ENCODE assay signal across 20 cellular contexts in the genomic region with DNA sequence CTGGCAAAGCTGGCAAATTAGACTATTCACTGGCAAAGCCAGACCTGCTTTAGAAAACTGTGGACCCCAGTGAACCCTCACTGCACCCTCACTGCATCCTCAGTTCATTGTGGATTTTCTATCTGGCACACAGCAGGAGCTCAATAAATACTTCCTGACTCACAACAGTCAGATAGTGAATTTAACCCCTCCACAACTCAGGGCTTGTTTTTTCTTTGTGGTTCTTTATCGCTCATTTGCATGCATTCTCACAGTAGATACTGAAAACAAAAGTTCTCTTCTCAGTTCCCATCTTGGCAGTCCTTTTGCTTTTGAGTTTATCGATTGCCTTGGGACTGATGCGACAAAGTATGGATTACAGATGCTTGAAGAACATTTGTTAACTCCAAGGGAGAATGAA.
DNase-seq lines count a peak whose midpoint lies in the region; ATAC-seq and TF ChIP-seq lines count a peak whose summit lies in the region.
"Had no signal": no experiment of that assay in that cellular context is flagged by ENCODE, and none has a peak within 500 bp of the region (broad histone marks: within the 10 kb centered on the region; RNA-seq: fewer than 3 reads in every experiment).

No MANE protein-coding gene starts in this region.

- ATAC-seq in GM18498 (IDR thresholded peaks at IDR 0.05; ENCODE audit: unreplicated experiment) (peak; percentile 87), GM19455 (IDR thresholded peaks at IDR 0.05; ENCODE audit: unreplicated experiment) (peak; percentile 89), HG02852 (IDR thresholded peaks at IDR 0.05; ENCODE audit: unreplicated experiment) (peak; percentile 79), HG03432 (IDR thresholded peaks at IDR 0.05; ENCODE audit: unreplicated experiment) (peak; percentile 91), Right ventricle myocardium inferior (no peak)
- no peak for ATAC-seq in CD8-positive, alpha-beta T cell
- ATAC-seq: activated CD4-positive, alpha-beta T cell treated with anti-CD3 and anti-CD28 coated beads for 36 hours; gastrocnemius medialis; pancreas; stimulated activated naive CD8-positive, alpha-beta T cell treated with anti-CD3 and anti-CD28 coated beads, Interleukin-15, Interleukin-2, amounts not matched to agents 100 U/mL and 50 U/mL, for 24 hours had no signal

- no peak overlapping the region for H3K4me3 ChIP-seq in Caco-2 (ENCODE audit: low read depth, low read length)
- H3K4me3 ChIP-seq in CD8-positive, alpha-beta T cell (ENCODE audit: low read depth, low read length): no peak overlapping the region
- H3K4me3 ChIP-seq: colonic mucosa, gastrocnemius medialis, pancreas had no signal

- no peaks in the 10 kb centered on the region for H3K27me3 ChIP-seq in Caco-2 (replicated peaks; ENCODE audit: control insufficient read depth, insufficient read depth, low read length)
- no peaks in the 10 kb centered on the region for H3K27me3 ChIP-seq in CD8-positive, alpha-beta T cell (ENCODE audit: insufficient read depth, low read length)
- H3K27me3 ChIP-seq: colonic mucosa, pancreas had no signal

- intact Hi-C loops in Caco-2 (cut with micrococcal nuclease; ENCODE audit: unreplicated experiment): no loop called here
- intact Hi-C loops in CD8-positive, alpha-beta T cell (cut with DNase I, micrococcal nuclease): no loop called here
- intact Hi-C loops in Right ventricle myocardium inferior (cut with DNase I): no loop called here

- DNase-seq in Caco-2 (no peak), Right ventricle myocardium inferior (ENCODE audit: missing footprints) (no peak), GM19238 (ENCODE audit: insufficient read length, low spot score) (no peak)
- no peak for DNase-seq in CD8-positive, alpha-beta T cell
- DNase-seq: activated CD4-positive, alpha-beta T cell treated with anti-CD3 and anti-CD28 coated beads for 36 hours; activated CD8-positive, alpha-beta memory T cell treated with anti-CD3 and anti-CD28 coated beads, Interleukin-2, amount 50 U/mL, for 48 hours; activated naive CD4-positive, alpha-beta T cell treated with Interleukin-2 at 50 U/mL for 16 hours; colonic mucosa; gastrocnemius medialis; Karpas-422; NCI-H1436 treated with DMSO at 0.1 percent for 48 hours; NCI-H226; pancreas; SHP77 treated with DMSO at 0.1 percent for 48 hours; stimulated activated naive CD8-positive, alpha-beta T cell treated with anti-CD3 and anti-CD28 coated beads, Interleukin-15, Interleukin-2, amounts not matched to agents 100 U/mL and 50 U/mL, for 24 hours had no signal

- POLR2A ChIA-PET in Caco-2 (lab: Charles Lee): no interaction called here
- POLR2A ChIA-PET in CD8-positive, alpha-beta T cell (lab: Charles Lee): no interaction called here

- H3K27ac ChIP-seq in CD8-positive, alpha-beta T cell (ENCODE audit: low read depth, low read length): no peak overlapping the region
- H3K27ac ChIP-seq: colonic mucosa, gastrocnemius medialis, pancreas had no signal

- peaks cover 5% of the 10 kb centered on the region for H3K27me3 Mint-ChIP-seq in Caco-2 (ENCODE audit: insufficient read depth, unreplicated experiment)
- H3K27me3 Mint-ChIP-seq in CD8-positive, alpha-beta T cell (ENCODE audit: low read depth): peaks cover 6% of the 10 kb centered on the region

- H3K36me3 Mint-ChIP-seq in Caco-2 (ENCODE audit: insufficient read depth, unreplicated experiment): no peaks in the 10 kb centered on the region
- no peaks in the 10 kb centered on the region for H3K36me3 Mint-ChIP-seq in CD8-positive, alpha-beta T cell

- no peak overlapping the region for H3K4me3 Mint-ChIP-seq in Caco-2 (ENCODE audit: unreplicated experiment)
- no peak overlapping the region for H3K4me3 Mint-ChIP-seq in CD8-positive, alpha-beta T cell
- H3K4me3 Mint-ChIP-seq: activated CD4-positive, alpha-beta T cell treated with anti-CD3 and anti-CD28 coated beads for 36 hours; T-helper 2 cell treated with Interferon-gamma antibody and Interleukin-4, amounts not matched to agents 5 μg/mL and 100 μg/mL, for 36 hours had no signal

- H3K36me3 ChIP-seq in Caco-2 (ENCODE audit: control insufficient read depth, insufficient read depth, low read length): no peaks in the 10 kb centered on the region
- H3K36me3 ChIP-seq in CD8-positive, alpha-beta T cell (ENCODE audit: insufficient read depth, low read length): no peaks in the 10 kb centered on the region
- H3K36me3 ChIP-seq: colonic mucosa, gastrocnemius medialis, pancreas had no signal

- BruUV-seq in Caco-2 (replicated peaks; lab: Mats Ljungman, UMichigan): no TSS peak

- H3K9me3 ChIP-seq in Caco-2: no peaks in the 10 kb centered on the region
- no peaks in the 10 kb centered on the region for H3K9me3 ChIP-seq in CD8-positive, alpha-beta T cell (ENCODE audit: low read length)
- H3K9me3 ChIP-seq: colonic mucosa, gastrocnemius medialis, pancreas had no signal

- TF ChIP-seq CTCF in Caco-2 (IDR thresholded peaks at IDR 0.05; ENCODE audit: insufficient read depth in 1 of 2, low read depth in 1 of 2, low read length in 1 of 2, severe bottlenecking in 1 of 2, unreplicated experiment in 1 of 2): no peak
- TF ChIP-seq CTCF in CD8-positive, alpha-beta T cell (IDR thresholded peaks at IDR 0.05): no peak

- no peaks in the 10 kb centered on the region for H3K4me1 ChIP-seq in Caco-2
- H3K4me1 ChIP-seq in CD8-positive, alpha-beta T cell (ENCODE audit: insufficient read depth, low read length): no peaks in the 10 kb centered on the region
- H3K4me1 ChIP-seq: colonic mucosa, gastrocnemius medialis had no signal

- CTCF ChIA-PET in Caco-2 (lab: Charles Lee): no interaction called here
- CTCF ChIA-PET in CD8-positive, alpha-beta T cell (lab: Charles Lee): no interaction called here

- H3K4me1 Mint-ChIP-seq in Caco-2 (ENCODE audit: low read depth, unreplicated experiment): no peaks in the 10 kb centered on the region
- H3K4me1 Mint-ChIP-seq in CD8-positive, alpha-beta T cell (ENCODE audit: low read depth): no peaks in the 10 kb centered on the region
- H3K4me1 Mint-ChIP-seq: activated CD4-positive, alpha-beta T cell treated with anti-CD3 and anti-CD28 coated beads for 36 hours had no signal

- no peaks in the 10 kb centered on the region for H3K9me3 Mint-ChIP-seq in Caco-2 (ENCODE audit: unreplicated experiment)
- H3K9me3 Mint-ChIP-seq in CD8-positive, alpha-beta T cell: peaks cover 5% of the 10 kb centered on the region
- H3K9me3 Mint-ChIP-seq: T-helper 2 cell treated with Interferon-gamma antibody and Interleukin-4, amounts not matched to agents 5 μg/mL and 100 μg/mL, for 36 hours had no signal

- H3K27ac Mint-ChIP-seq in Caco-2 (ENCODE audit: unreplicated experiment): no peak overlapping the region
- no peak overlapping the region for H3K27ac Mint-ChIP-seq in CD8-positive, alpha-beta T cell
- H3K27ac Mint-ChIP-seq: activated CD4-positive, alpha-beta T cell treated with anti-CD3 and anti-CD28 coated beads for 36 hours; T-helper 2 cell treated with Interferon-gamma antibody and Interleukin-4, amounts not matched to agents 5 μg/mL and 100 μg/mL, for 36 hours had no signal

Comparison
In these comparisons a context has a peak if more than half of its experiments do, and no peak if none do; other contexts are left out.
1. ATAC-seq: peak in GM18498 (single experiment), GM19455 (single experiment), HG02852 (single experiment) and HG03432 (single experiment); none in CD8-positive, alpha-beta T cell (single experiment) and Right ventricle myocardium inferior (single experiment).